ENCODE assay signal across 8 cellular contexts in genomic region chr9:95008151-95008771, GRCh38.
DNase-seq lines count a peak whose midpoint lies in the region; ATAC-seq, FAIRE-seq and TF ChIP-seq lines count a peak whose summit lies in the region.

No MANE protein-coding gene starts in this region.

- H3K9me3 ChIP-seq in kidney (ENCODE audit: control insufficient read depth in 1 of 2, low read length in 2 of 2) (no peaks in the 10 kb centered on the region), small intestine (ENCODE audit: control insufficient read depth, low read depth) (no peaks in the 10 kb centered on the region)

- in situ Hi-C loops in GM13977 (cut with MboI; ENCODE audit: low pct_unique_long_range_greater_than_20kb, low sequenced_read_pairs, unreplicated experiment), result no loop called here

- peaks cover 3% of the 10 kb centered on the region for H3K27me3 Mint-ChIP-seq in activated T-helper 17 cell treated with anti-CD3 and anti-CD28 coated beads, Interleukin-2, amount 50 U/mL, for 72 hours

- no peaks in the 10 kb centered on the region for H3K27me3 ChIP-seq in small intestine (ENCODE audit: control insufficient read depth in 2 of 2, insufficient read depth in 2 of 2, low read length in 2 of 2)

- peak overlapping the region; percentile 43 to 93 for H3K9ac ChIP-seq in kidney (ENCODE audit: low read length in 2 of 2)

- H3K36me3 ChIP-seq in kidney (ENCODE audit: control insufficient read depth in 1 of 2, insufficient read depth in 2 of 2, low read length in 2 of 2), result peaks cover 4% of the 10 kb centered on the region in 2 donors
- no peaks in the 10 kb centered on the region for H3K36me3 ChIP-seq in small intestine (ENCODE audit: control insufficient read depth in 2 of 2, insufficient read depth in 2 of 2, low read length in 2 of 2)

- peak overlapping the region; percentile 27 for H3K4me3 Mint-ChIP-seq in activated T-helper 17 cell treated with anti-CD3 and anti-CD28 coated beads, Interleukin-2, amount 50 U/mL, for 72 hours

- H3K36me3 Mint-ChIP-seq in activated T-helper 17 cell treated with anti-CD3 and anti-CD28 coated beads, Interleukin-2, amount 50 U/mL, for 72 hours (ENCODE audit: low read depth), result no peaks in the 10 kb centered on the region

- H3K27ac ChIP-seq in kidney (ENCODE audit: low read depth in 2 of 2, low read length in 2 of 2), result peak overlapping the region; percentile 96 to 98
- H3K27ac ChIP-seq in small intestine (ENCODE audit: low read depth in 1 of 2, low read length in 1 of 2), result peak overlapping the region in 1 of 2 donors; percentile 68

- 26 to 42% (median 39%) methylated on average over 15 of the region's 15 CpGs for WGBS in small intestine, 3 donors

- H3K4me3 ChIP-seq in kidney (ENCODE audit: low read length in 2 of 2) (peak overlapping the region; percentile 30 to 84), small intestine (ENCODE audit: low read depth in 1 of 2, low read length in 2 of 2) (no peak overlapping the region)

- no peak for TF ChIP-seq CTCF in kidney (IDR thresholded peaks at IDR 0.05; ENCODE audit: borderline replicate concordance, extremely low read depth, insufficient read depth)
- TF ChIP-seq CTCF in GM13977 (IDR thresholded peaks at IDR 0.05; ENCODE audit: extremely low read depth, insufficient read depth, missing control alignments), result no peak

- no peak for FAIRE-seq in kidney (lab: Jason Lieb, UNC)
- no peak for FAIRE-seq in small intestine (lab: Jason Lieb, UNC)

- peak; percentile 30 for ATAC-seq in activated T-helper 17 cell treated with anti-CD3 and anti-CD28 coated beads, Interleukin-2, amount 50 U/mL, for 72 hours (replicated peaks)

- peaks cover 5% of the 10 kb centered on the region for H3K4me1 Mint-ChIP-seq in activated T-helper 17 cell treated with anti-CD3 and anti-CD28 coated beads, Interleukin-2, amount 50 U/mL, for 72 hours

- H3K27ac Mint-ChIP-seq in activated T-helper 17 cell treated with anti-CD3 and anti-CD28 coated beads, Interleukin-2, amount 50 U/mL, for 72 hours, result no peak overlapping the region

- intact Hi-C loops in kidney (cut with DNase I), result no loop called here
- intact Hi-C loops in head of caudate nucleus (cut with DNase I), result loop anchor here (5.0 kb wide), 1 partner anchor 226 kb away; no protein-coding TSS in a partner anchor

- H3K4me1 ChIP-seq in kidney (ENCODE audit: control insufficient read depth in 1 of 2, insufficient read depth in 1 of 2, low read depth in 1 of 2, low read length in 2 of 2) (peaks cover 8 to 18% of the 10 kb centered on the region in 2 donors), small intestine (ENCODE audit: control insufficient read depth in 2 of 2, insufficient read depth in 1 of 2, low read depth in 1 of 2, low read length in 1 of 2) (peaks cover 0 to under 1% of the 10 kb centered on the region in 2 donors)

- DNase-seq in HCEC 1CT (peak; percentile 35), kidney (no peak), small intestine (peak; percentile 55), NCI-H2196 treated with DMSO at 0.1 percent for 48 hours (lab: John Stamatoyannopoulos, UW; ENCODE audit: unreplicated experiment) (no peak), head of caudate nucleus (no peak), GM13977 (ENCODE audit: low spot score) (no peak)
- DNase-seq in stimulated activated naive CD4-positive, alpha-beta T cell treated with Interleukin-2 at 50 U/mL for 16 hours (lab: John Stamatoyannopoulos, UW), result no peak

- no peaks in the 10 kb centered on the region for H3K9me3 Mint-ChIP-seq in activated T-helper 17 cell treated with anti-CD3 and anti-CD28 coated beads, Interleukin-2, amount 50 U/mL, for 72 hours

Comparison
In these comparisons a context has a peak if more than half of its experiments do, and no peak if none do; other contexts are left out.
1. DNase-seq: peak in HCEC 1CT (single experiment) and small intestine (single experiment); none in kidney (single experiment), NCI-H2196 treated with DMSO at 0.1 percent for 48 hours (single experiment), stimulated activated naive CD4-positive, alpha-beta T cell treated with Interleukin-2 at 50 U/mL for 16 hours (single experiment), head of caudate nucleus (0 of 42) and GM13977 (single experiment).
2. H3K4me3 ChIP-seq: peak in kidney (2 of 2); none in small intestine (0 of 2).